In genomic region chr1:17233675-17234074, GRCh38 we compare ENCODE assay signal across 9 cellular contexts. TPM values are rescaled to one million over a fixed set of nuclear protein-coding genes. Genes with fewer than 3 reads are reported as not detected.
DNase-seq lines count a peak whose midpoint lies in the region; ATAC-seq and TF ChIP-seq lines count a peak whose summit lies in the region.
"Had no signal": no experiment of that assay in that cellular context is flagged by ENCODE, and none has a peak within 500 bp of the region (broad histone marks: within the 10 kb centered on the region; RNA-seq: fewer than 3 reads in every experiment).

No MANE protein-coding gene starts in this region.

- H3K79me1 ChIP-seq in IMR-90 (ENCODE audit: low read depth in 1 of 2, low read length in 2 of 2) = no peaks in the 10 kb centered on the region

- H3K27me3 Mint-ChIP-seq in activated CD4-positive, alpha-beta T cell treated with anti-CD3 and anti-CD28 coated beads, Interleukin-2, amount 10 ng/mL, durations not matched to agents 7 days and 5 days = no peaks in the 10 kb centered on the region

- H3K18ac ChIP-seq in IMR-90 (ENCODE audit: low read depth, low read length) = peak overlapping the region; percentile 63; the same call in 1 of the 2 replicates

- peaks cover 9% of the 10 kb centered on the region for H3K9me1 ChIP-seq in IMR-90 (ENCODE audit: insufficient read depth, low read length)

- H2AFZ ChIP-seq in IMR-90 (replicated peaks; ENCODE audit: low read length, poor library complexity) = peak overlapping the region; percentile 35

- intact Hi-C loops in IMR-90 (cut with micrococcal nuclease) = loop anchor here (1.0 kb wide), 1 partner anchor 65 kb away; no protein-coding TSS in a partner anchor

- H3K4me3 ChIP-seq in IMR-90 (ENCODE audit: insufficient read depth, low read depth, low read length) (no peak overlapping the region), brain microvascular endothelial cell (ENCODE audit: low read depth, low read length) (no peak overlapping the region)

- peaks cover 13% of the 10 kb centered on the region for H3K4me1 ChIP-seq in IMR-90 (ENCODE audit: control insufficient read depth, insufficient read depth, low read length)

- H2BK5ac ChIP-seq in IMR-90 (ENCODE audit: low read depth, low read length, poor library complexity, severe bottlenecking) = peak overlapping the region; percentile 98

- dilution Hi-C loops in IMR-90 (cut with HindIII; ENCODE audit: low sequenced_read_pairs, unreplicated experiment) = no loop called here

- no peak overlapping the region for H3K9ac ChIP-seq in IMR-90 (ENCODE audit: low read depth, low read length)

- peak overlapping the region; percentile 97 for H2BK120ac ChIP-seq in IMR-90 (ENCODE audit: low read depth, low read length)

- H3K4me1 Mint-ChIP-seq in activated CD4-positive, alpha-beta T cell treated with anti-CD3 and anti-CD28 coated beads, Interleukin-2, amount 10 ng/mL, durations not matched to agents 7 days and 5 days = no peaks in the 10 kb centered on the region

- peak overlapping the region; percentile 92 for H2AK5ac ChIP-seq in IMR-90 (ENCODE audit: low read depth, low read length)

- H3K36me3 Mint-ChIP-seq in activated CD4-positive, alpha-beta T cell treated with anti-CD3 and anti-CD28 coated beads, Interleukin-2, amount 10 ng/mL, durations not matched to agents 7 days and 5 days (ENCODE audit: low read depth) = no peaks in the 10 kb centered on the region

- peak overlapping the region; percentile 52 for H3K27ac ChIP-seq in IMR-90 (ENCODE audit: insufficient read depth, low read length)
- H3K27ac ChIP-seq in brain microvascular endothelial cell = peak overlapping the region; percentile 63

- BruUV-seq in IMR-90 (replicated peaks; lab: Mats Ljungman, UMichigan) = no TSS peak

- H3K27ac Mint-ChIP-seq in activated CD4-positive, alpha-beta T cell treated with anti-CD3 and anti-CD28 coated beads, Interleukin-2, amount 10 ng/mL, durations not matched to agents 7 days and 5 days = no peak overlapping the region

- peak overlapping the region; percentile 73; the same call in 1 of the 2 replicates for H4K5ac ChIP-seq in IMR-90 (ENCODE audit: low read depth, low read length)

- ATAC-seq in IMR-90 (ENCODE audit: low read depth) = peak; percentile 89
- no peak for ATAC-seq in GM18502 (IDR thresholded peaks at IDR 0.05; ENCODE audit: poor library complexity, unreplicated experiment)
- no peak for ATAC-seq in GM18907 (IDR thresholded peaks at IDR 0.05; ENCODE audit: unreplicated experiment)

- in situ Hi-C loops in IMR-90 (cut with MboI; ENCODE audit: low sequenced_read_pairs) (loop anchor here (5.0 kb wide), 1 partner anchor 176 kb away; no protein-coding TSS in a partner anchor), brain microvascular endothelial cell (cut with HindIII; ENCODE audit: low pct_ligation_motif_present, low sequenced_read_pairs) (no loop called here)

- 0 out of 2 replicates have a peak, but pooled peaks cover 3% of the 10 kb centered on the region for H4K20me1 ChIP-seq in IMR-90 (ENCODE audit: insufficient read depth, low read length)

- peak overlapping the region; percentile 88 for H3K14ac ChIP-seq in IMR-90 (replicated peaks; ENCODE audit: low read depth, low read length)

- WGBS in IMR-90 (ENCODE audit: extremely low coverage in 2 of 2, insufficient read length in 1 of 2), 2 experiments = 0% methylated on average over 2 of the region's 6 CpGs; no CpG with 5 or more reads in 1 of the 2 experiments

- TF ChIP-seq CTCF in IMR-90 (conservative IDR thresholded peaks at IDR 0.05; ENCODE audit: low read depth, low read length) = no peak
- no peak for TF ChIP-seq CTCF in brain microvascular endothelial cell (IDR thresholded peaks at IDR 0.05; ENCODE audit: low read depth, low read length, missing control alignments)

- peak overlapping the region; percentile 98 for H2BK20ac ChIP-seq in IMR-90 (ENCODE audit: low read depth, low read length)

- H3K27me3 ChIP-seq in IMR-90 (ENCODE audit: control insufficient read depth, insufficient read depth, low read length) (no peaks in the 10 kb centered on the region; the same call in 1 of the 2 replicates), brain microvascular endothelial cell (replicated peaks) (no peaks in the 10 kb centered on the region)

- H4K8ac ChIP-seq in IMR-90 (ENCODE audit: low read depth in 2 of 2, low read length in 2 of 2) = peak overlapping the region; percentile 53 to 88

- no peaks in the 10 kb centered on the region for H3K9me3 ChIP-seq in IMR-90 (ENCODE audit: control insufficient read depth, insufficient read depth, low read length)

- H3K4me3 Mint-ChIP-seq in activated CD4-positive, alpha-beta T cell treated with anti-CD3 and anti-CD28 coated beads, Interleukin-2, amount 10 ng/mL, durations not matched to agents 7 days and 5 days = no peak overlapping the region

- TF ChIP-seq RAD21 in IMR-90 (IDR thresholded peaks at IDR 0.05; ENCODE audit: low read length) = peak; percentile 26; the same call in 1 of the 2 replicates

- peak; percentile 98 for DNase-seq in A172 (ENCODE audit: low spot score)
- DNase-seq in IMR-90 = peak; percentile 94
- DNase-seq in brain microvascular endothelial cell = peak; percentile 64
- DNase-seq in kidney glomerular epithelial cell (lab: John Stamatoyannopoulos, UW) = peak; percentile 95
- no peak for DNase-seq in NCI-H2171 (lab: John Stamatoyannopoulos, UW)
- DNase-seq in activated CD4-positive, alpha-beta T cell treated with anti-CD3 and anti-CD28 coated beads, Interleukin-2, amount 10 ng/mL, durations not matched to agents 7 days and 5 days = no peak
- DNase-seq: DMS79 treated with DMSO at 0.1 percent for 48 hours had no signal

- H3K9me3 Mint-ChIP-seq in activated CD4-positive, alpha-beta T cell treated with anti-CD3 and anti-CD28 coated beads, Interleukin-2, amount 10 ng/mL, durations not matched to agents 7 days and 5 days = no peaks in the 10 kb centered on the region

- peak overlapping the region; percentile 79; the same call in 1 of the 2 replicates for H3K4me2 ChIP-seq in IMR-90 (ENCODE audit: low read depth, low read length)

- H4K91ac ChIP-seq in IMR-90 (ENCODE audit: insufficient read depth, low read depth, low read length) = peak overlapping the region; percentile 96

- peak overlapping the region; percentile 75 for H2AK9ac ChIP-seq in IMR-90 (replicated peaks; ENCODE audit: low read depth, low read length, poor library complexity)

- H3K36me3 ChIP-seq in IMR-90 (ENCODE audit: control insufficient read depth, insufficient read depth, low read length) (no peaks in the 10 kb centered on the region), brain microvascular endothelial cell (replicated peaks) (no peaks in the 10 kb centered on the region)

- 0 out of 2 replicates have a peak overlapping the region, but pooled peaks have one; percentile 55 for H3K23ac ChIP-seq in IMR-90 (ENCODE audit: low read depth, low read length)

- POLR2A ChIA-PET in IMR-90 (lab: Charles Lee; ENCODE audit: unreplicated experiment) = interaction anchor here (0.8 kb wide), 1 partner anchor 44 kb away, joined by 3 read pairs; no protein-coding TSS in a partner anchor
- POLR2A ChIA-PET in activated CD4-positive, alpha-beta T cell treated with anti-CD3 and anti-CD28 coated beads, Interleukin-2, amount 10 ng/mL, durations not matched to agents 7 days and 5 days (lab: Charles Lee) = no interaction called here

- H3K56ac ChIP-seq in IMR-90 (ENCODE audit: extremely low read depth, insufficient read depth, low read length) = peak overlapping the region; percentile 44; the same call in 1 of the 2 replicates

- H2BK15ac ChIP-seq in IMR-90 (ENCODE audit: low read depth, low read length) = peak overlapping the region; percentile 84; the same call in 2 of the 3 replicates

- no peak for TF ChIP-seq POLR2A in IMR-90 (IDR thresholded peaks at IDR 0.05; ENCODE audit: low read depth, low read length)

- CTCF ChIA-PET in IMR-90 (lab: Yijun Ruan, JAX) = interaction anchor here (1.0 to 3.0 kb wide), 2 partner anchors 108 to 110 kb away, joined by 3 to 22 read pairs; no protein-coding TSS in a partner anchor
- CTCF ChIA-PET in activated CD4-positive, alpha-beta T cell treated with anti-CD3 and anti-CD28 coated beads, Interleukin-2, amount 10 ng/mL, durations not matched to agents 7 days and 5 days (lab: Charles Lee) = no interaction called here

- H3K4ac ChIP-seq in IMR-90 (ENCODE audit: low read depth, low read length) = peak overlapping the region; percentile 98

TF ChIP-seq in IMR-90, 13 proteins besides CTCF, POLR2A, EP300 and RAD21 (continues in another document):
- TF ChIP-seq RFX5 (IDR thresholded peaks at IDR 0.05; ENCODE audit: low read depth, low read length) (no peak), CEBPB (IDR thresholded peaks at IDR 0.05; ENCODE audit: low read depth, low read length) (peak; percentile 48), SMC3 (IDR thresholded peaks at IDR 0.05; ENCODE audit: low read depth, low read length) (peak; percentile 15; the same call in 1 of the 2 replicates), FOS (IDR thresholded peaks at IDR 0.05; ENCODE audit: low read depth, low read length) (peak; percentile 95), CHD1 (IDR thresholded peaks at IDR 0.05; ENCODE audit: low read depth, low read length) (no peak), RCOR1 (IDR thresholded peaks at IDR 0.05; ENCODE audit: insufficient replicate concordance, low read length) (peak; percentile 35)
- TF ChIP-seq, protein P1, sequence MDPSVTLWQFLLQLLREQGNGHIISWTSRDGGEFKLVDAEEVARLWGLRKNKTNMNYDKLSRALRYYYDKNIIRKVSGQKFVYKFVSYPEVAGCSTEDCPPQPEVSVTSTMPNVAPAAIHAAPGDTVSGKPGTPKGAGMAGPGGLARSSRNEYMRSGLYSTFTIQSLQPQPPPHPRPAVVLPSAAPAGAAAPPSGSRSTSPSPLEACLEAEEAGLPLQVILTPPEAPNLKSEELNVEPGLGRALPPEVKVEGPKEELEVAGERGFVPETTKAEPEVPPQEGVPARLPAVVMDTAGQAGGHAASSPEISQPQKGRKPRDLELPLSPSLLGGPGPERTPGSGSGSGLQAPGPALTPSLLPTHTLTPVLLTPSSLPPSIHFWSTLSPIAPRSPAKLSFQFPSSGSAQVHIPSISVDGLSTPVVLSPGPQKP (IDR thresholded peaks at IDR 0.05; ENCODE audit: borderline replicate concordance, low read depth, low read length) = no peak

RNA-seq across cellular contexts. Expression of gene PADI3, which starts 15.2 kb away (rescaled TPM):
- 2.1 and 5.4 TPM in 2 replicates for total RNA-seq in A172 (2014; rRNA removed; shearing (Covaris generic))
- total RNA-seq in IMR-90 (2012; rRNA removed) = not detected in 2 replicates
- not detected in 2 replicates for polyA plus RNA-seq in IMR-90 (2012; rRNA removed)
- polyA plus RNA-seq in IMR-90 (2012; cell fraction: cytosol; rRNA removed) = not detected in 2 replicates
- 0.01 and 0.03 TPM in 2 replicates for polyA plus RNA-seq in IMR-90 (2012; cell fraction: nucleus; rRNA removed; ENCODE audit: low replicate concordance)
- not detected for total RNA-seq in activated CD4-positive, alpha-beta T cell treated with anti-CD3 and anti-CD28 coated beads, Interleukin-2, amount 10 ng/mL, durations not matched to agents 7 days and 5 days

RNA-seq across cellular contexts. Expression of gene PADI1, which starts 28.7 kb away (rescaled TPM):
- total RNA-seq in A172 (2014; rRNA removed; shearing (Covaris generic)) = 1.7 and 3.5 TPM in 2 replicates
- total RNA-seq in IMR-90 (2012; rRNA removed) = not detected in 2 replicates
- polyA plus RNA-seq in IMR-90 (2012; rRNA removed) = 0.13 and 0.17 TPM in 2 replicates
- polyA plus RNA-seq in IMR-90 (2012; cell fraction: cytosol; rRNA removed) = 0.04 TPM in 1 of 2 replicates, not detected in the other
- polyA plus RNA-seq in IMR-90 (2012; cell fraction: nucleus; rRNA removed; ENCODE audit: low replicate concordance) = 0.14 and 0.21 TPM in 2 replicates
- total RNA-seq in activated CD4-positive, alpha-beta T cell treated with anti-CD3 and anti-CD28 coated beads, Interleukin-2, amount 10 ng/mL, durations not matched to agents 7 days and 5 days = not detected

Comparison
In these comparisons a context has a peak if more than half of its experiments do, and no peak if none do; other contexts are left out.
1. DNase-seq: peak in A172 (single experiment), IMR-90 (single experiment), brain microvascular endothelial cell (single experiment) and kidney glomerular epithelial cell (single experiment); none in NCI-H2171 (single experiment) and activated CD4-positive, alpha-beta T cell treated with anti-CD3 and anti-CD28 coated beads, Interleukin-2, amount 10 ng/mL, durations not matched to agents 7 days and 5 days (single experiment).